8 cellular contexts compared by ENCODE assay signal in genomic region chr20:25853718-25854381, GRCh38.
DNase-seq lines count a peak whose midpoint lies in the region; ATAC-seq, FAIRE-seq and TF ChIP-seq lines count a peak whose summit lies in the region.
"Not testable (repeated sequence)": the region's sequence is repeated elsewhere in the genome, so short reads cannot be mapped to it uniquely, and the experiment has no call there.

No MANE protein-coding gene starts in this region.

- H3K36me3 ChIP-seq in breast epithelium, result not testable (repeated sequence)

- intact Hi-C loops in breast epithelium (cut with DNase I; ENCODE audit: low total_unique reads), result not testable (repeated sequence)

- TF ChIP-seq CTCF in A549 (IDR thresholded peaks at IDR 0.05); breast epithelium (IDR thresholded peaks at IDR 0.05): not testable (repeated sequence)

- peak overlapping the region; percentile 70 to 91 for H3K27ac ChIP-seq in A549
- H3K27ac ChIP-seq in breast epithelium, result peak overlapping the region; percentile 65 to 89

- not testable (repeated sequence) for FAIRE-seq in A549 (lab: Jason Lieb, UNC)

- peak; percentile 59 for TF ChIP-seq POLR2A in A549 (IDR thresholded peaks at IDR 0.05; ENCODE audit: low read length)
- TF ChIP-seq POLR2A in breast epithelium (IDR thresholded peaks at IDR 0.05), result not testable (repeated sequence)

- H3K4me2 ChIP-seq in A549, result peak overlapping the region; percentile 65

- peak; percentile 64 to 89 for DNase-seq in A549 (ENCODE audit: low read depth in 1 of 2, low spot score in 1 of 2)
- peak; percentile 83 for DNase-seq in NCI-H460 (ENCODE audit: extremely low read depth, low read depth)
- DNase-seq in activated CD4-positive, alpha-beta T cell treated with anti-CD3 and anti-CD28 coated beads for 48 hours, result peak; percentile 91
- peak; percentile 65 to 92 for DNase-seq in breast epithelium (ENCODE audit: low spot score in 2 of 2)
- peak; percentile 87 for DNase-seq in kidney glomerular epithelial cell (lab: John Stamatoyannopoulos, UW)
- peak; percentile 62 to 81 (median 78) for DNase-seq in stimulated activated CD4-positive, alpha-beta T cell treated with anti-CD3 and anti-CD28 coated beads, Interleukin-12 subunit alpha, Interleukin-12 subunit beta, amount 100 ng/mL, for 48 hours (ENCODE audit: low read depth in 2 of 3, low spot score in 1 of 3)

- H3K9me3 ChIP-seq in A549, result peaks cover 44% of the 10 kb centered on the region
- H3K9me3 ChIP-seq in breast epithelium, result not testable (repeated sequence)

- H3K4me1 ChIP-seq in A549, breast epithelium: not testable (repeated sequence)

- H3K27me3 ChIP-seq in breast epithelium, result not testable (repeated sequence)

- 3% methylated on average over 53 of the region's 55 CpGs for WGBS in A549 (ENCODE audit: missing lambda C conversion rate)

- TF ChIP-seq EP300 in A549 (IDR thresholded peaks at IDR 0.05), result not testable (repeated sequence)

- peak; percentile 88 to 93 for ATAC-seq in A549
- peak; percentile 95 for ATAC-seq in GM18861 (IDR thresholded peaks at IDR 0.05; ENCODE audit: unreplicated experiment)
- peak; percentile 73 for ATAC-seq in HG03378 (IDR thresholded peaks at IDR 0.05; ENCODE audit: unreplicated experiment)

- TF ChIP-seq RAD21 in A549 (conservative IDR thresholded peaks at IDR 0.05 in 1 of 2, IDR thresholded peaks at IDR 0.05 in 1 of 2), result not testable (repeated sequence)

- CTCF ChIA-PET in A549 (lab: Yijun Ruan, JAX), result not testable (repeated sequence)

- H3K4me3 ChIP-seq in A549 (peak overlapping the region; percentile 48), breast epithelium (peak overlapping the region; percentile 57 to 82 (median 68))

- POLR2A ChIA-PET in A549 (lab: Yijun Ruan, JAX), result not testable (repeated sequence)

TF ChIP-seq in A549, 52 proteins besides CTCF, POLR2A, EP300 and RAD21:
- TF ChIP-seq MAX (IDR thresholded peaks at IDR 0.05), result peak; percentile 91
- peak; percentile 89 for TF ChIP-seq E2F6 (IDR thresholded peaks at IDR 0.05; ENCODE audit: borderline replicate concordance, low read depth)
- TF ChIP-seq JUN (IDR thresholded peaks at IDR 0.05), result peak in 1 of 2 experiments; percentile 46; a peak in 1 of 5 replicates
- peak; percentile 44; the same call in 1 of the 2 replicates for TF ChIP-seq PHF8 (IDR thresholded peaks at IDR 0.05; ENCODE audit: borderline replicate concordance, low read depth)

Comparison
In these comparisons a context has a peak if more than half of its experiments do, and no peak if none do; other contexts are left out.
1. Peak in every context shown above with its lines: DNase-seq, ATAC-seq, H3K4me3 ChIP-seq and H3K27ac ChIP-seq.